ENCODE assay signal across 9 cellular contexts in the genomic region with DNA sequence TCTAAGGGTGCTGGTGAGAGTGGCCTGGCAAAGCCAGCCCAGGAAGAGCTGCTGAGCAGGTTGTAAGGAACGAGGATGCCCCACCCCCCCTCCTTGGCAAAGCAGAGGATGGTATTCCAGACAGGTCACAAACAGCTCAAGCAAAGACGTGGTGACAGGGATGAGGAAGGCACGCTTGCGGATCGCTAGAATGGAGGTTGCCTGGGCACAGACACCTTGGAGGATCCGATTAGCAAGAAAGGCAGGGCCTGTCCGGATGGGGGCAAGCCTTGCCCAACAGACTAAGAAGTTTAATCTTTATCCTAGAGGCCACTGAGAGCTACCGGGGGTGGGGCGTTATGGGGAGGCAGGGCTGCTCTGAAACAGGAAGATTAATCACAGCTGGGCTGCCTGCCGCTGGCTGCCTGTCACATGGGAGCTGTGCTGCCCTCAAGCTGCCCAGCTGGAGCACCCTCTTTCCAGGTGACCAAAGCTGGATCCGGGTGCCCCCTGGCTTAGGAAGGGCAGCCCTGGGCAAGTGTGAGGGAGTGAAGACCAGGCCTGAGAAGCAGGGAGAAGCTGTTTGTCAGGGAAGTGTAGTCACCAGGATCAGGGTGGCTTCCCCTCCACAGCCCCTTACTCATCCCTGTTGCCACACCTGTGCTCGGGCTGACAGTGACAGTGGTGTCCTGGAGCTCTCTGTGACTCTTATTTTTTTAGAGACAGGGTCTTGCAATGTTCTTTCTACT. TPM values are rescaled to one million over a fixed set of nuclear protein-coding genes. Genes with fewer than 3 reads are reported as not detected.
DNase-seq lines count a peak whose midpoint lies in the region; ATAC-seq, FAIRE-seq and TF ChIP-seq lines count a peak whose summit lies in the region.
"Had no signal": no experiment of that assay in that cellular context is flagged by ENCODE, and none has a peak within 500 bp of the region (broad histone marks: within the 10 kb centered on the region; RNA-seq: fewer than 3 reads in every experiment).

No MANE protein-coding gene starts in this region.

- intact Hi-C loops in HCT116 (cut with micrococcal nuclease): no loop called here

- H3K27ac ChIP-seq in HCT116 (ENCODE audit: low read depth, low read length) (no peak overlapping the region), astrocyte (ENCODE audit: low read depth, low read length) (no peak overlapping the region)
- H3K27ac ChIP-seq: SJSA1 had no signal

- H3K36me3 ChIP-seq in HCT116 (ENCODE audit: control insufficient read depth in 1 of 2, insufficient read depth in 2 of 2, low read length in 2 of 2): no peaks in the 10 kb centered on the region
- H3K36me3 ChIP-seq in astrocyte (ENCODE audit: insufficient read depth, low read length): no peaks in the 10 kb centered on the region
- H3K36me3 ChIP-seq: SJSA1 had no signal

- H3K4me2 ChIP-seq in HCT116 (ENCODE audit: low read length) (peak overlapping the region; percentile 21; the same call in 1 of the 2 replicates), astrocyte (ENCODE audit: low read length) (peak overlapping the region; percentile 17)

- H3K4me3 ChIP-seq in HCT116 (replicated peaks in 1 of 2; ENCODE audit: low read depth in 1 of 2, low read length in 2 of 2): no peak overlapping the region
- H3K4me3 ChIP-seq in astrocyte (ENCODE audit: insufficient read depth, low read depth, low read length): no peak overlapping the region
- H3K4me3 ChIP-seq: SJSA1 had no signal

- TF ChIP-seq RAD21 in HCT116 (IDR thresholded peaks at IDR 0.05; ENCODE audit: low read depth): no peak

- H4K20me1 ChIP-seq in HCT116 (ENCODE audit: insufficient read depth): no peaks in the 10 kb centered on the region
- H4K20me1 ChIP-seq in astrocyte (ENCODE audit: insufficient read depth, low read length): no peaks in the 10 kb centered on the region

- H3K9ac ChIP-seq in HCT116 (ENCODE audit: low read length) (no peak overlapping the region), astrocyte (ENCODE audit: low read length) (no peak overlapping the region)

- CTCF ChIA-PET in HCT116 (lab: Charles Lee): interaction anchor here (1.1 kb wide), 1 partner anchor 9 kb away, joined by 3 read pairs; a partner anchor contains a TSS

- no peak overlapping the region for H3K4me3 Mint-ChIP-seq in astrocyte (ENCODE audit: unreplicated experiment)
- H3K4me3 Mint-ChIP-seq in memory B cell: peak overlapping the region; percentile 94
- no peak overlapping the region for H3K4me3 Mint-ChIP-seq in type B pancreatic cell

- ATAC-seq in HCT116 (no peak), memory B cell (ENCODE audit: low read depth) (peak; percentile 56)

- H3K9me2 ChIP-seq in HCT116 (ENCODE audit: insufficient read depth): no peaks in the 10 kb centered on the region

- H2AFZ ChIP-seq in HCT116 (ENCODE audit: low read depth, low read length, poor library complexity, severe bottlenecking): no peak overlapping the region
- H2AFZ ChIP-seq in astrocyte (ENCODE audit: low read depth, low read length): no peak overlapping the region

- FAIRE-seq in astrocyte (lab: Jason Lieb, UNC) (no peak), HTR-8/SVneo (lab: Jason Lieb, UNC) (no peak)

- BruUV-seq in HCT116 (replicated peaks; lab: Mats Ljungman, UMichigan): no TSS peak

- H3K27ac Mint-ChIP-seq in astrocyte (ENCODE audit: unreplicated experiment): peak overlapping the region; percentile 19
- H3K27ac Mint-ChIP-seq in memory B cell: peak overlapping the region; percentile 99
- H3K27ac Mint-ChIP-seq in type B pancreatic cell: peak overlapping the region; percentile 12

- TF ChIP-seq POLR2A in HCT116 (IDR thresholded peaks at IDR 0.05; ENCODE audit: borderline replicate concordance, extremely low read depth, insufficient read depth, insufficient read length): no peak

- RAD21 ChIA-PET in HCT116 (lab: Charles Lee; ENCODE audit: low non-redundant PET in 1 of 2, low total read pairs in 2 of 2, uncharacterized antibody in 2 of 2, unreplicated experiment in 2 of 2): no interaction called here

- H3K9me3 ChIP-seq in HCT116 (ENCODE audit: control insufficient read depth in 1 of 2, insufficient read depth in 1 of 2, low read depth in 1 of 2, low read length in 2 of 2) (no peaks in the 10 kb centered on the region), astrocyte (ENCODE audit: insufficient read depth, low read depth, low read length) (no peaks in the 10 kb centered on the region)
- H3K9me3 ChIP-seq: SJSA1 had no signal

- no peaks in the 10 kb centered on the region for H3K27me3 Mint-ChIP-seq in astrocyte (ENCODE audit: low read depth, unreplicated experiment)
- H3K27me3 Mint-ChIP-seq in memory B cell: no peaks in the 10 kb centered on the region
- H3K27me3 Mint-ChIP-seq in type B pancreatic cell: peaks cover 2% of the 10 kb centered on the region

- H3K27me3 ChIP-seq in HCT116 (ENCODE audit: insufficient read depth, low read length) (no peaks in the 10 kb centered on the region), astrocyte (ENCODE audit: insufficient read depth, low read length) (no peaks in the 10 kb centered on the region)
- H3K27me3 ChIP-seq: SJSA1 had no signal

- DNase-seq in HCT116 (ENCODE audit: low read depth, low spot score) (no peak), T follicular helper cell (ENCODE audit: low read depth) (peak; percentile 29), astrocyte (ENCODE audit: low read depth) (no peak), memory B cell (ENCODE audit: low spot score in 2 of 2) (no peak), type B pancreatic cell (ENCODE audit: extremely low spot score, unreplicated experiment) (no peak), hippocampal formation (lab: John Stamatoyannopoulos, UW) (no peak), NCI-H2107 treated with DMSO at 0.1 percent for 48 hours (lab: John Stamatoyannopoulos, UW; ENCODE audit: unreplicated experiment) (no peak), HTR-8/SVneo (ENCODE audit: insufficient read length, low spot score) (no peak)

- H3K79me2 ChIP-seq in HCT116 (ENCODE audit: insufficient read depth, low read length) (no peaks in the 10 kb centered on the region), astrocyte (ENCODE audit: insufficient read depth, low read length) (no peaks in the 10 kb centered on the region)

- TF ChIP-seq CTCF in HCT116 (IDR thresholded peaks at IDR 0.05 in 2 of 3, conservative IDR thresholded peaks at IDR 0.05 in 1 of 3; ENCODE audit: borderline replicate concordance in 1 of 3, insufficient read depth in 1 of 3, low read depth in 2 of 3, low read length in 2 of 3): no peak
- no peak for TF ChIP-seq CTCF in astrocyte (IDR thresholded peaks at IDR 0.05; ENCODE audit: insufficient read depth, low read depth, low read length)
- TF ChIP-seq CTCF in type B pancreatic cell (conservative IDR thresholded peaks at IDR 0.05): no peak

- POLR2A ChIA-PET in HCT116 (lab: Charles Lee): interaction anchor here (0.6 to 0.9 kb wide), 2 partner anchors 9 to 136 kb away, joined by 3 to 7 read pairs; a partner anchor contains a TSS

- H3K4me1 Mint-ChIP-seq in astrocyte (ENCODE audit: low read depth, unreplicated experiment) (peaks cover 9% of the 10 kb centered on the region), memory B cell (peaks cover 73% of the 10 kb centered on the region), type B pancreatic cell (ENCODE audit: unreplicated experiment) (peaks cover 27% of the 10 kb centered on the region)

- H3K9me3 Mint-ChIP-seq in astrocyte (ENCODE audit: unreplicated experiment) (no peaks in the 10 kb centered on the region), memory B cell (no peaks in the 10 kb centered on the region), type B pancreatic cell (no peaks in the 10 kb centered on the region)

- peaks cover 3% of the 10 kb centered on the region for H3K36me3 Mint-ChIP-seq in astrocyte (ENCODE audit: low read depth, unreplicated experiment)
- peaks cover 2% of the 10 kb centered on the region for H3K36me3 Mint-ChIP-seq in memory B cell
- H3K36me3 Mint-ChIP-seq in type B pancreatic cell: peaks cover 5% of the 10 kb centered on the region

- H3K4me1 ChIP-seq in HCT116 (ENCODE audit: control insufficient read depth in 1 of 2, insufficient read depth in 2 of 2, low read length in 2 of 2) (peaks cover 9 to 22% of the 10 kb centered on the region in 2 experiments; a peak in 2 of 4 replicates), astrocyte (ENCODE audit: insufficient read depth, low read length) (peaks cover 3% of the 10 kb centered on the region)
- H3K4me1 ChIP-seq: SJSA1 had no signal

TF ChIP-seq in HCT116, 20 proteins besides CTCF, POLR2A, EP300 and RAD21 (continues in another document):
- TF ChIP-seq YY1 (IDR thresholded peaks at IDR 0.05; ENCODE audit: extremely low read depth, insufficient replicate concordance, low read depth, low read length) (no peak), EZH2 (IDR thresholded peaks at IDR 0.05) (no peak), SP1 (IDR thresholded peaks at IDR 0.05; ENCODE audit: low read depth) (no peak), ZNF274 (IDR thresholded peaks at IDR 0.05; ENCODE audit: low read depth, low read length) (no peak), EGR1 (IDR thresholded peaks at IDR 0.05; ENCODE audit: low read depth) (no peak), SIN3A (IDR thresholded peaks at IDR 0.05; ENCODE audit: low read depth) (no peak), ZFX (IDR thresholded peaks at IDR 0.05) (no peak)
- TF ChIP-seq, protein P1, sequence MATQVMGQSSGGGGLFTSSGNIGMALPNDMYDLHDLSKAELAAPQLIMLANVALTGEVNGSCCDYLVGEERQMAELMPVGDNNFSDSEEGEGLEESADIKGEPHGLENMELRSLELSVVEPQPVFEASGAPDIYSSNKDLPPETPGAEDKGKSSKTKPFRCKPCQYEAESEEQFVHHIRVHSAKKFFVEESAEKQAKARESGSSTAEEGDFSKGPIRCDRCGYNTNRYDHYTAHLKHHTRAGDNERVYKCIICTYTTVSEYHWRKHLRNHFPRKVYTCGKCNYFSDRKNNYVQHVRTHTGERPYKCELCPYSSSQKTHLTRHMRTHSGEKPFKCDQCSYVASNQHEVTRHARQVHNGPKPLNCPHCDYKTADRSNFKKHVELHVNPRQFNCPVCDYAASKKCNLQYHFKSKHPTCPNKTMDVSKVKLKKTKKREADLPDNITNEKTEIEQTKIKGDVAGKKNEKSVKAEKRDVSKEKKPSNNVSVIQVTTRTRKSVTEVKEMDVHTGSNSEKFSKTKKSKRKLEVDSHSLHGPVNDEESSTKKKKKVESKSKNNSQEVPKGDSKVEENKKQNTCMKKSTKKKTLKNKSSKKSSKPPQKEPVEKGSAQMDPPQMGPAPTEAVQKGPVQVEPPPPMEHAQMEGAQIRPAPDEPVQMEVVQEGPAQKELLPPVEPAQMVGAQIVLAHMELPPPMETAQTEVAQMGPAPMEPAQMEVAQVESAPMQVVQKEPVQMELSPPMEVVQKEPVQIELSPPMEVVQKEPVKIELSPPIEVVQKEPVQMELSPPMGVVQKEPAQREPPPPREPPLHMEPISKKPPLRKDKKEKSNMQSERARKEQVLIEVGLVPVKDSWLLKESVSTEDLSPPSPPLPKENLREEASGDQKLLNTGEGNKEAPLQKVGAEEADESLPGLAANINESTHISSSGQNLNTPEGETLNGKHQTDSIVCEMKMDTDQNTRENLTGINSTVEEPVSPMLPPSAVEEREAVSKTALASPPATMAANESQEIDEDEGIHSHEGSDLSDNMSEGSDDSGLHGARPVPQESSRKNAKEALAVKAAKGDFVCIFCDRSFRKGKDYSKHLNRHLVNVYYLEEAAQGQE (IDR thresholded peaks at IDR 0.05; ENCODE audit: low read depth): no peak

RNA-seq across cellular contexts. Expression of a gene that starts 9.2 kb away (rescaled TPM):
- total RNA-seq in HCT116 (2021; ENCODE audit: unreplicated experiment) (47.3 TPM), astrocyte (4.5 and 5.8 TPM in 2 replicates), type B pancreatic cell (ENCODE audit: low replicate concordance) (29.4 and 67.6 TPM in 2 replicates)
- 45.3 and 51.2 TPM in 2 replicates for polyA plus RNA-seq in HCT116 (2012)
- total RNA-seq: SJSA1 had no signal

Comparison
In these comparisons a context has a peak if more than half of its experiments do, and no peak if none do; other contexts are left out.
1. H3K27ac Mint-ChIP-seq: peak in every context shown above with its lines; median percentile 99 in memory B cell; 19 in astrocyte; 12 in type B pancreatic cell.